In genomic region chr1:36151133-36151844, GRCh38 we compare ENCODE assay signal across 1 cellular context.
TF ChIP-seq lines count a peak whose summit lies in the region.

No MANE protein-coding gene starts in this region.

TF ChIP-seq in HepG2, 621 proteins besides CTCF, POLR2A, EP300 and RAD21:
- TF ChIP-seq ZNF121 (CRISPR knock-in tag; IDR thresholded peaks at IDR 0.05) (peak; percentile 84), TFDP1 (CRISPR knock-in tag; IDR thresholded peaks at IDR 0.05; ENCODE audit: borderline replicate concordance) (no peak)
